In genomic region chr7:12131122-12131521, GRCh38 we compare ENCODE assay signal across 27 cellular contexts.
DNase-seq lines count a peak whose midpoint lies in the region; ATAC-seq and TF ChIP-seq lines count a peak whose summit lies in the region.
"Had no signal": no experiment of that assay in that cellular context is flagged by ENCODE, and none has a peak within 500 bp of the region (broad histone marks: within the 10 kb centered on the region; RNA-seq: fewer than 3 reads in every experiment).

No MANE protein-coding gene starts in this region.

- ATAC-seq in foreskin keratinocyte (peak; percentile 15), HG03469 (IDR thresholded peaks at IDR 0.05; ENCODE audit: unreplicated experiment) (no peak)
- ATAC-seq in natural killer cell treated with Interleukin-12 subunit alpha and Interleukin-12 subunit beta and Interleukin-15 and Interleukin-18, amount 100 ng/mL, for 72 hours = no peak
- ATAC-seq: HCT116 had no signal

- DNase-seq in OCI-M1 (lab: John Stamatoyannopoulos, UW) (peak; percentile 44), foreskin keratinocyte (no peak), NCI-H2227 (lab: John Stamatoyannopoulos, UW; ENCODE audit: unreplicated experiment) (no peak), retina (no peak), spleen (no peak)
- no peak for DNase-seq in activated T-helper 2 cell treated with anti-CD3 and anti-CD28 coated beads, Interferon-gamma antibody, Interleukin-2, Interleukin-4, amounts not matched to agents 10 μg/mL and 5 μg/mL and 100 μg/mL, durations not matched to agents 14 hours and 24 hours and 36 hours (ENCODE audit: low spot score)
- DNase-seq in natural killer cell treated with Interleukin-12 subunit alpha and Interleukin-12 subunit beta and Interleukin-15 and Interleukin-18, amount 100 ng/mL, for 72 hours (ENCODE audit: low spot score) = no peak
- DNase-seq: AML-193; CD4-positive, alpha-beta T cell; NCI-H1092; NCI-H1417 treated with DMSO at 0.1 percent for 48 hours; NCI-H187; NCI-H2081 treated with DMSO at 0.1 percent for 48 hours; NCI-H2171; NCI-H345; NCI-H510A treated with DMSO at 0.1 percent for 48 hours; NCI-H774; Right ventricle myocardium superior; RPMI8226 had no signal

- H3K4me1 Mint-ChIP-seq in activated T-helper 2 cell treated with anti-CD3 and anti-CD28 coated beads, Interferon-gamma antibody, Interleukin-2, Interleukin-4, amounts not matched to agents 10 μg/mL and 5 μg/mL and 100 μg/mL, durations not matched to agents 14 hours and 24 hours and 36 hours (ENCODE audit: low read depth) = peaks cover 10% of the 10 kb centered on the region
- peaks cover 11% of the 10 kb centered on the region in 2 donors for H3K4me1 Mint-ChIP-seq in natural killer cell treated with Interleukin-12 subunit alpha and Interleukin-12 subunit beta and Interleukin-15 and Interleukin-18, amount 100 ng/mL, for 72 hours (ENCODE audit: low read depth in 2 of 2)
- H3K4me1 Mint-ChIP-seq: IgD-negative memory B cell had no signal

- H3K4me3 ChIP-seq in spleen = no peak overlapping the region
- H3K4me3 ChIP-seq: BLaER1 treated with 17β-estradiol and CSF1 and Interleukin-3, amounts not matched to agents 10 nM and 100 nM; PC-9; SJSA1 had no signal

- no peak overlapping the region for H3K4me3 Mint-ChIP-seq in activated T-helper 2 cell treated with anti-CD3 and anti-CD28 coated beads, Interferon-gamma antibody, Interleukin-2, Interleukin-4, amounts not matched to agents 10 μg/mL and 5 μg/mL and 100 μg/mL, durations not matched to agents 14 hours and 24 hours and 36 hours (ENCODE audit: low read depth)
- H3K4me3 Mint-ChIP-seq in natural killer cell treated with Interleukin-12 subunit alpha and Interleukin-12 subunit beta and Interleukin-15 and Interleukin-18, amount 100 ng/mL, for 72 hours = peak overlapping the region; percentile 20
- H3K4me3 Mint-ChIP-seq: CD4-positive, alpha-beta T cell; IgD-negative memory B cell had no signal

- H3K36me3 Mint-ChIP-seq in activated T-helper 2 cell treated with anti-CD3 and anti-CD28 coated beads, Interferon-gamma antibody, Interleukin-2, Interleukin-4, amounts not matched to agents 10 μg/mL and 5 μg/mL and 100 μg/mL, durations not matched to agents 14 hours and 24 hours and 36 hours (ENCODE audit: low read depth) = no peaks in the 10 kb centered on the region
- no peaks in the 10 kb centered on the region for H3K36me3 Mint-ChIP-seq in natural killer cell treated with Interleukin-12 subunit alpha and Interleukin-12 subunit beta and Interleukin-15 and Interleukin-18, amount 100 ng/mL, for 72 hours
- H3K36me3 Mint-ChIP-seq: IgD-negative memory B cell had no signal

- intact Hi-C loops in activated T-helper 2 cell treated with anti-CD3 and anti-CD28 coated beads, Interferon-gamma antibody, Interleukin-2, Interleukin-4, amounts not matched to agents 10 μg/mL and 5 μg/mL and 100 μg/mL, durations not matched to agents 14 hours and 24 hours and 36 hours (cut with micrococcal nuclease) = no loop called here
- intact Hi-C loops in spleen (cut with DNase I; ENCODE audit: low total_unique reads) = no loop called here

- peaks cover 10% of the 10 kb centered on the region for H3K9me3 Mint-ChIP-seq in activated T-helper 2 cell treated with anti-CD3 and anti-CD28 coated beads, Interferon-gamma antibody, Interleukin-2, Interleukin-4, amounts not matched to agents 10 μg/mL and 5 μg/mL and 100 μg/mL, durations not matched to agents 14 hours and 24 hours and 36 hours
- peaks cover 7% of the 10 kb centered on the region for H3K9me3 Mint-ChIP-seq in natural killer cell treated with Interleukin-12 subunit alpha and Interleukin-12 subunit beta and Interleukin-15 and Interleukin-18, amount 100 ng/mL, for 72 hours

- H3K27ac ChIP-seq in foreskin keratinocyte = no peak overlapping the region
- H3K27ac ChIP-seq in spleen = no peak overlapping the region
- H3K27ac ChIP-seq: BLaER1 treated with 17β-estradiol and CSF1 and Interleukin-3, amounts not matched to agents 10 nM and 100 nM; HL-60; KMS-11; PC-9; SJSA1 had no signal

- peak overlapping the region; percentile 45 for H3K27ac Mint-ChIP-seq in activated T-helper 2 cell treated with anti-CD3 and anti-CD28 coated beads, Interferon-gamma antibody, Interleukin-2, Interleukin-4, amounts not matched to agents 10 μg/mL and 5 μg/mL and 100 μg/mL, durations not matched to agents 14 hours and 24 hours and 36 hours
- H3K27ac Mint-ChIP-seq in natural killer cell treated with Interleukin-12 subunit alpha and Interleukin-12 subunit beta and Interleukin-15 and Interleukin-18, amount 100 ng/mL, for 72 hours = peak overlapping the region in 1 of 2 donors; percentile 31
- H3K27ac Mint-ChIP-seq: CD4-positive, alpha-beta T cell; IgD-negative memory B cell had no signal

- H3K4me1 ChIP-seq in foreskin keratinocyte (no peaks in the 10 kb centered on the region), spleen (no peaks in the 10 kb centered on the region)
- H3K4me1 ChIP-seq: BLaER1 treated with 17β-estradiol and CSF1 and Interleukin-3, amounts not matched to agents 10 nM and 100 nM; SJSA1 had no signal

- TF ChIP-seq POLR2A in spleen (IDR thresholded peaks at IDR 0.05) = no peak

- TF ChIP-seq CTCF in foreskin keratinocyte (conservative IDR thresholded peaks at IDR 0.05) (no peak), spleen (IDR thresholded peaks at IDR 0.05 in 8 of 11, conservative IDR thresholded peaks at IDR 0.05 in 3 of 11) (no peak)

- peaks cover 0 to 5% (median 0%) of the 10 kb centered on the region in 8 donors for H3K9me3 ChIP-seq in spleen
- H3K9me3 ChIP-seq: SJSA1 had no signal

- peaks cover 6% of the 10 kb centered on the region for H3K27me3 Mint-ChIP-seq in activated T-helper 2 cell treated with anti-CD3 and anti-CD28 coated beads, Interferon-gamma antibody, Interleukin-2, Interleukin-4, amounts not matched to agents 10 μg/mL and 5 μg/mL and 100 μg/mL, durations not matched to agents 14 hours and 24 hours and 36 hours (ENCODE audit: low read depth)
- peaks cover 11 to 12% of the 10 kb centered on the region in 2 donors for H3K27me3 Mint-ChIP-seq in natural killer cell treated with Interleukin-12 subunit alpha and Interleukin-12 subunit beta and Interleukin-15 and Interleukin-18, amount 100 ng/mL, for 72 hours
- H3K27me3 Mint-ChIP-seq: CD4-positive, alpha-beta T cell had no signal

- no peaks in the 10 kb centered on the region for H3K27me3 ChIP-seq in foreskin keratinocyte
- H3K27me3 ChIP-seq in spleen (replicated peaks in 1 of 7) = no peaks in the 10 kb centered on the region
- H3K27me3 ChIP-seq: BLaER1 treated with 17β-estradiol and CSF1 and Interleukin-3, amounts not matched to agents 10 nM and 100 nM; SJSA1 had no signal

- no peaks in the 10 kb centered on the region for H3K36me3 ChIP-seq in spleen
- H3K36me3 ChIP-seq: BLaER1 treated with 17β-estradiol and CSF1 and Interleukin-3, amounts not matched to agents 10 nM and 100 nM; SJSA1 had no signal
